In genomic region chr10:112275512-112276245, GRCh38 we compare ENCODE assay signal across 20 cellular contexts. TPM values are rescaled to one million over a fixed set of nuclear protein-coding genes. Genes with fewer than 3 reads are reported as not detected.
"Had no signal": no experiment of that assay in that cellular context is flagged by ENCODE, and none has a peak within 500 bp of the region (broad histone marks: within the 10 kb centered on the region; RNA-seq: fewer than 3 reads in every experiment).

No MANE protein-coding gene starts in this region.

- DNase-seq: activated CD4-positive, alpha-beta T cell treated with anti-CD3 and anti-CD28 coated beads, Interleukin-2, amount 10 ng/mL, durations not matched to agents 24 days and 14 days; activated CD4-positive, CD25-positive, alpha-beta regulatory T cell; activated CD8-positive, alpha-beta T cell treated with anti-CD3 and anti-CD28 coated beads, Interleukin-2, amount 10 ng/mL, durations not matched to agents 7 days and 5 days; activated T-cell treated with anti-CD3 and anti-CD28 coated beads, Interleukin-2, amount 50 U/mL, for 4 hours; adrenal gland; dorsolateral prefrontal cortex; foreskin fibroblast; lower lobe of right lung; natural killer cell; ovary; stimulated activated CD4-positive, alpha-beta T cell treated with anti-CD3 and anti-CD28 coated beads, Interleukin-4, amount 100 ng/mL, for 24 hours had no signal

- H3K9me3 ChIP-seq: adrenal gland, lower lobe of right lung, ovary, thoracic aorta had no signal

- H3K36me3 Mint-ChIP-seq: activated naive CD4-positive, alpha-beta T cell treated with anti-CD3 and anti-CD28 coated beads, Interleukin-2, amount 50 U/mL, for 24 hours; natural killer cell; stimulated activated effector memory CD8-positive, alpha-beta T cell treated with anti-CD3 and anti-CD28 coated beads, Interleukin-12 subunit alpha, Interleukin-12 subunit beta, amount 100 ng/mL, for 72 hours had no signal

- H3K27ac ChIP-seq: adrenal gland, cardiac muscle cell, dorsolateral prefrontal cortex, epithelial cell of prostate, lower lobe of right lung, ovary, thoracic aorta had no signal

- H3K9me3 Mint-ChIP-seq: activated CD4-positive, alpha-beta T cell treated with anti-CD3 and anti-CD28 coated beads, Interleukin-2, amount 10 ng/mL, durations not matched to agents 24 days and 14 days; activated naive CD4-positive, alpha-beta T cell treated with anti-CD3 and anti-CD28 coated beads, Interleukin-2, amount 50 U/mL, for 24 hours; activated T-cell treated with anti-CD3 and anti-CD28 coated beads, Interleukin-2, amount 50 U/mL, for 4 hours; natural killer cell; stimulated activated effector memory CD8-positive, alpha-beta T cell treated with anti-CD3 and anti-CD28 coated beads, Interleukin-12 subunit alpha, Interleukin-12 subunit beta, amount 100 ng/mL, for 72 hours; T-helper 2 cell treated with Interferon-gamma antibody and Interleukin-4, amounts not matched to agents 5 μg/mL and 100 μg/mL, for 36 hours had no signal

- H3K4me3 Mint-ChIP-seq: activated CD4-positive, alpha-beta T cell treated with anti-CD3 and anti-CD28 coated beads, Interleukin-2, amount 10 ng/mL, durations not matched to agents 24 days and 14 days; activated CD8-positive, alpha-beta T cell treated with anti-CD3 and anti-CD28 coated beads, Interleukin-2, amount 10 ng/mL, durations not matched to agents 7 days and 5 days; activated naive CD4-positive, alpha-beta T cell treated with anti-CD3 and anti-CD28 coated beads, Interleukin-2, amount 50 U/mL, for 24 hours; activated T-cell treated with anti-CD3 and anti-CD28 coated beads, Interleukin-2, amount 50 U/mL, for 4 hours; natural killer cell; stimulated activated effector memory CD8-positive, alpha-beta T cell treated with anti-CD3 and anti-CD28 coated beads, Interleukin-12 subunit alpha, Interleukin-12 subunit beta, amount 100 ng/mL, for 72 hours; T-helper 2 cell treated with Interferon-gamma antibody and Interleukin-4, amounts not matched to agents 5 μg/mL and 100 μg/mL, for 36 hours had no signal

- ATAC-seq: activated CD8-positive, alpha-beta T cell treated with anti-CD3 and anti-CD28 coated beads, Interleukin-2, amount 10 ng/mL, durations not matched to agents 7 days and 5 days; activated T-cell treated with anti-CD3 and anti-CD28 coated beads, Interleukin-2, amount 50 U/mL, for 4 hours; natural killer cell; sciatic nerve had no signal

- H3K27me3 Mint-ChIP-seq: activated naive CD4-positive, alpha-beta T cell treated with anti-CD3 and anti-CD28 coated beads, Interleukin-2, amount 50 U/mL, for 24 hours had no signal

- H3K4me1 Mint-ChIP-seq: activated CD4-positive, alpha-beta T cell treated with anti-CD3 and anti-CD28 coated beads, Interleukin-2, amount 10 ng/mL, durations not matched to agents 24 days and 14 days; activated naive CD4-positive, alpha-beta T cell treated with anti-CD3 and anti-CD28 coated beads, Interleukin-2, amount 50 U/mL, for 24 hours; natural killer cell; stimulated activated effector memory CD8-positive, alpha-beta T cell treated with anti-CD3 and anti-CD28 coated beads, Interleukin-12 subunit alpha, Interleukin-12 subunit beta, amount 100 ng/mL, for 72 hours had no signal

- H3K27ac Mint-ChIP-seq: activated CD4-positive, alpha-beta T cell treated with anti-CD3 and anti-CD28 coated beads, Interleukin-2, amount 10 ng/mL, durations not matched to agents 24 days and 14 days; activated CD8-positive, alpha-beta T cell treated with anti-CD3 and anti-CD28 coated beads, Interleukin-2, amount 10 ng/mL, durations not matched to agents 7 days and 5 days; activated naive CD4-positive, alpha-beta T cell treated with anti-CD3 and anti-CD28 coated beads, Interleukin-2, amount 50 U/mL, for 24 hours; natural killer cell; stimulated activated effector memory CD8-positive, alpha-beta T cell treated with anti-CD3 and anti-CD28 coated beads, Interleukin-12 subunit alpha, Interleukin-12 subunit beta, amount 100 ng/mL, for 72 hours; T-helper 2 cell treated with Interferon-gamma antibody and Interleukin-4, amounts not matched to agents 5 μg/mL and 100 μg/mL, for 36 hours had no signal

- H3K4me3 ChIP-seq: adrenal gland, cardiac muscle cell, dorsolateral prefrontal cortex, lower lobe of right lung, ovary, thoracic aorta had no signal

- H3K36me3 ChIP-seq: adrenal gland, cardiac muscle cell, lower lobe of right lung, ovary, thoracic aorta had no signal

- H3K4me1 ChIP-seq: adrenal gland, lower lobe of right lung had no signal

- H3K27me3 ChIP-seq: adrenal gland, cardiac muscle cell, ovary had no signal

RNA-seq across cellular contexts. Expression of gene TECTB, which starts 7.5 kb away (rescaled TPM):
- total RNA-seq: activated CD4-positive, alpha-beta T cell treated with anti-CD3 and anti-CD28 coated beads, Interleukin-2, amount 10 ng/mL, durations not matched to agents 24 days and 14 days; activated CD8-positive, alpha-beta T cell treated with anti-CD3 and anti-CD28 coated beads, Interleukin-2, amount 10 ng/mL, durations not matched to agents 7 days and 5 days; activated T-cell treated with anti-CD3 and anti-CD28 coated beads, Interleukin-2, amount 50 U/mL, for 4 hours; adrenal gland; cardiac muscle cell; glomerular endothelial cell; lower lobe of right lung; natural killer cell; ovary; sciatic nerve; thoracic aorta; ureter had no signal
- polyA plus RNA-seq: adrenal gland, cardiac muscle cell had no signal
